17 cellular contexts compared by ENCODE assay signal in genomic region chr16:65786916-65787315, GRCh38.
A peak's percentile ranks its signal among the peaks of the same experiment; 100 is the strongest.
DNase-seq lines count a peak whose midpoint lies in the region; ATAC-seq and TF ChIP-seq lines count a peak whose summit lies in the region.
"Had no signal": no experiment of that assay in that cellular context is flagged by ENCODE, and none has a peak within 500 bp of the region (broad histone marks: within the 10 kb centered on the region; RNA-seq: fewer than 3 reads in every experiment).

No MANE protein-coding gene starts in this region.

- H3K4me1 Mint-ChIP-seq in osteocyte (ENCODE audit: unreplicated experiment), result peaks cover 18% of the 10 kb centered on the region
- H3K4me1 Mint-ChIP-seq in progenitor cell of endocrine pancreas (ENCODE audit: low read depth), result peaks cover 8% of the 10 kb centered on the region
- H3K4me1 Mint-ChIP-seq: B cell, CD14-positive monocyte had no signal

- intact Hi-C loops in Right ventricle myocardium inferior (cut with DNase I), result no loop called here
- intact Hi-C loops in cardiac septum (cut with DNase I), result no loop called here
- intact Hi-C loops in tibial artery (cut with DNase I; ENCODE audit: low total_unique reads), result no loop called here

- peaks cover 0 to 26% (median 18%) of the 10 kb centered on the region in 4 donors for H3K4me1 ChIP-seq in tibial artery

- no peaks in the 10 kb centered on the region for H3K9me3 ChIP-seq in tibial artery

- no peaks in the 10 kb centered on the region for H3K36me3 ChIP-seq in tibial artery

- H3K4me3 Mint-ChIP-seq in osteocyte (ENCODE audit: unreplicated experiment) (no peak overlapping the region), progenitor cell of endocrine pancreas (ENCODE audit: low read depth) (no peak overlapping the region)
- H3K4me3 Mint-ChIP-seq: B cell, CD14-positive monocyte had no signal

- H3K27me3 Mint-ChIP-seq in osteocyte (ENCODE audit: unreplicated experiment), result peaks cover 12% of the 10 kb centered on the region
- peaks cover 9% of the 10 kb centered on the region for H3K27me3 Mint-ChIP-seq in progenitor cell of endocrine pancreas
- H3K27me3 Mint-ChIP-seq: B cell had no signal

- TF ChIP-seq CTCF in fibroblast of the aortic adventitia (IDR thresholded peaks at IDR 0.05; ENCODE audit: insufficient read depth, low read length), result no peak
- no peak for TF ChIP-seq CTCF in osteocyte (IDR thresholded peaks at IDR 0.05)
- no peak for TF ChIP-seq CTCF in progenitor cell of endocrine pancreas (IDR thresholded peaks at IDR 0.05; ENCODE audit: unreplicated experiment)
- TF ChIP-seq CTCF in tibial artery (IDR thresholded peaks at IDR 0.05), result no peak

- no peaks in the 10 kb centered on the region for H3K27me3 ChIP-seq in tibial artery

- no peak for DNase-seq in Right ventricle myocardium inferior (ENCODE audit: missing footprints)
- no peak for DNase-seq in cardiac septum (ENCODE audit: low spot score)
- DNase-seq in fibroblast of the aortic adventitia (ENCODE audit: low read depth), result peak; percentile 77
- DNase-seq in osteocyte (ENCODE audit: extremely low spot score, unreplicated experiment), result peak; percentile 54
- DNase-seq in NCI-H526 treated with DMSO at 0.1 percent for 48 hours (lab: John Stamatoyannopoulos, UW), result no peak
- no peak for DNase-seq in NCI-H146 treated with DMSO at 0.1 percent for 48 hours (lab: John Stamatoyannopoulos, UW; ENCODE audit: unreplicated experiment)
- DNase-seq in progenitor cell of endocrine pancreas (ENCODE audit: low spot score, unreplicated experiment), result no peak
- DNase-seq in tibial artery, result no peak
- DNase-seq: DMS53, GDM1, Karpas-422, NCI-H187, NCI-H446, NCI-H774, OCI-M1 had no signal

- H3K4me3 ChIP-seq in fibroblast of the aortic adventitia (ENCODE audit: low read depth, low read length) (no peak overlapping the region), tibial artery (no peak overlapping the region)

- H3K36me3 Mint-ChIP-seq in osteocyte (ENCODE audit: unreplicated experiment), result no peaks in the 10 kb centered on the region
- H3K36me3 Mint-ChIP-seq in progenitor cell of endocrine pancreas (ENCODE audit: insufficient read depth), result no peaks in the 10 kb centered on the region
- H3K36me3 Mint-ChIP-seq: CD14-positive monocyte had no signal

- peak; percentile 85 for ATAC-seq in Right ventricle myocardium inferior

- no peak overlapping the region for H3K27ac ChIP-seq in tibial artery

- H3K9me3 Mint-ChIP-seq in osteocyte (ENCODE audit: unreplicated experiment) (no peaks in the 10 kb centered on the region), progenitor cell of endocrine pancreas (ENCODE audit: low read depth) (no peaks in the 10 kb centered on the region)

- H3K27ac Mint-ChIP-seq in osteocyte (ENCODE audit: unreplicated experiment), result no peak overlapping the region
- no peak overlapping the region for H3K27ac Mint-ChIP-seq in progenitor cell of endocrine pancreas
- H3K27ac Mint-ChIP-seq: B cell had no signal

Comparison
In these comparisons a context has a peak if more than half of its experiments do, and no peak if none do; other contexts are left out.
1. DNase-seq: peak in fibroblast of the aortic adventitia (single experiment) and osteocyte (single experiment); none in Right ventricle myocardium inferior (single experiment), cardiac septum (single experiment), NCI-H526 treated with DMSO at 0.1 percent for 48 hours (single experiment), NCI-H146 treated with DMSO at 0.1 percent for 48 hours (single experiment), progenitor cell of endocrine pancreas (single experiment) and tibial artery (0 of 2).